ENCODE assay signal across 9 cellular contexts in the genomic region with DNA sequence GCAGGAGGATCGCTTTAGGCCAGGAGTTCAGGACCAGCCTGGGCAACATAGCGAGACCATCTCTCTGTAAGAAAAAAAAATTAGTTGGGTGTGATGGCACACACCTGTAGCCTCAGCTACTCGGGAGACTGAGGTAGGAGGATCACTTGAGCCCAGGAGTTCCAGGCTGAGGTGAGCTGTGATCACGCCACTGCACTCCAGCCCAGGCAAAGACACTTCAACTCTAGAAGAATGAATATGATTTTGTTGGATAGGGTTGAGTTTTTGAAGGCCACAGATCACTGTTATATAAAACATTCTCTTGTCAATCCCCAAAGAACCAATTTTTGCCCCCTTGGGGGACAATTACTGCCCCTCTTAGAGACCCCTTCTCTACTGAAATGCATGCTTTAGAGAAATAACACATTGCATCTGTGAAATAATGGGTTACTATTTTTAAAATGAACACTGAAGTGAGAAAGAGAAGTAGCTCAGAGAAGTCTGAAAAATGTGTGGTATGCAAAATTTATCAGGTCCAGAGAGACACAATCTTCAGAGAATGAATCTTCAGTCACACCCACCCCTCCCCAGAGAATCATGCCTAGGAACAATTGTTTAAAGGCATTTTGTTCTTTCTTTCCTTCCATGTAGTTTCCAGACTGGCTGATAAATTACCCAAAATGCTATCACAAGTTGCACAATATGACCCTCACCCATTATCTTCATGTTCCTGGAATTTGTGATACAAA. TPM values are rescaled to one million over a fixed set of nuclear protein-coding genes. Genes with fewer than 3 reads are reported as not detected.
A peak's percentile ranks its signal among the peaks of the same experiment; 100 is the strongest.
DNase-seq lines count a peak whose midpoint lies in the region; ATAC-seq, FAIRE-seq and TF ChIP-seq lines count a peak whose summit lies in the region.
"Had no signal": no experiment of that assay in that cellular context is flagged by ENCODE, and none has a peak within 500 bp of the region (broad histone marks: within the 10 kb centered on the region; RNA-seq: fewer than 3 reads in every experiment).

No MANE protein-coding gene starts in this region.

- intact Hi-C loops in CD8-positive, alpha-beta T cell (cut with DNase I, micrococcal nuclease), result no loop called here

- H3K9me3 Mint-ChIP-seq in CD8-positive, alpha-beta T cell, result peaks cover 5% of the 10 kb centered on the region
- peaks cover 12% of the 10 kb centered on the region for H3K9me3 Mint-ChIP-seq in chondrocyte (ENCODE audit: low read depth)

- H3K4me1 ChIP-seq in CD8-positive, alpha-beta T cell (ENCODE audit: insufficient read depth, low read length), result no peaks in the 10 kb centered on the region

- H3K27me3 ChIP-seq in CD8-positive, alpha-beta T cell (ENCODE audit: insufficient read depth, low read length), result no peaks in the 10 kb centered on the region

- POLR2A ChIA-PET in CD8-positive, alpha-beta T cell (lab: Charles Lee), result no interaction called here

- H3K27ac ChIP-seq in CD8-positive, alpha-beta T cell (ENCODE audit: low read depth, low read length), result no peak overlapping the region

- ATAC-seq in GM19025 (IDR thresholded peaks at IDR 0.05; ENCODE audit: low read depth, unreplicated experiment) (peak; percentile 85), HG02870 (IDR thresholded peaks at IDR 0.05; ENCODE audit: unreplicated experiment) (peak; percentile 81)
- ATAC-seq in CD8-positive, alpha-beta T cell, result no peak

- CTCF ChIA-PET in CD8-positive, alpha-beta T cell (lab: Charles Lee), result interaction anchor here (0.9 to 3.1 kb wide), 3 partner anchors 12 to 117 kb away, joined by 3 to 20 read pairs (median 4); a partner anchor contains a TSS

- peak; percentile 38 for DNase-seq in AG10803 (ENCODE audit: low read depth)
- peak; percentile 6 for DNase-seq in MV-4-11 (lab: John Stamatoyannopoulos, UW)
- no peak for DNase-seq in CD8-positive, alpha-beta T cell
- no peak for DNase-seq in chondrocyte (ENCODE audit: low spot score)
- DNase-seq in NCI-H1105 (lab: John Stamatoyannopoulos, UW), result no peak
- no peak for DNase-seq in frontal cortex (ENCODE audit: low spot score in 2 of 2)
- DNase-seq: NCI-H187 treated with DMSO at 0.1 percent for 48 hours had no signal

- H3K27me3 Mint-ChIP-seq in CD8-positive, alpha-beta T cell (ENCODE audit: low read depth), result no peaks in the 10 kb centered on the region
- H3K27me3 Mint-ChIP-seq in chondrocyte (ENCODE audit: low read depth), result no peaks in the 10 kb centered on the region

- H3K27ac Mint-ChIP-seq in CD8-positive, alpha-beta T cell, result no peak overlapping the region
- H3K27ac Mint-ChIP-seq in chondrocyte (ENCODE audit: unreplicated experiment), result no peak overlapping the region

- H3K4me3 Mint-ChIP-seq in CD8-positive, alpha-beta T cell, result no peak overlapping the region
- H3K4me3 Mint-ChIP-seq in chondrocyte (ENCODE audit: unreplicated experiment), result no peak overlapping the region

- no peaks in the 10 kb centered on the region for H3K4me1 Mint-ChIP-seq in CD8-positive, alpha-beta T cell (ENCODE audit: low read depth)
- H3K4me1 Mint-ChIP-seq in chondrocyte (ENCODE audit: low read depth), result peaks cover 8% of the 10 kb centered on the region

- FAIRE-seq in frontal cortex (lab: Jason Lieb, UNC), result no peak

- H3K36me3 ChIP-seq in CD8-positive, alpha-beta T cell (ENCODE audit: insufficient read depth, low read length), result no peaks in the 10 kb centered on the region

- no peaks in the 10 kb centered on the region for H3K9me3 ChIP-seq in CD8-positive, alpha-beta T cell (ENCODE audit: low read length)

- TF ChIP-seq CTCF in AG10803 (conservative IDR thresholded peaks at IDR 0.05; ENCODE audit: low read length) (no peak), chondrocyte (IDR thresholded peaks at IDR 0.05) (no peak)
- no peak for TF ChIP-seq CTCF in CD8-positive, alpha-beta T cell (IDR thresholded peaks at IDR 0.05)

- no peaks in the 10 kb centered on the region for H3K36me3 Mint-ChIP-seq in CD8-positive, alpha-beta T cell
- peaks cover 2% of the 10 kb centered on the region for H3K36me3 Mint-ChIP-seq in chondrocyte (ENCODE audit: low read depth)

- no peak overlapping the region for H3K4me3 ChIP-seq in AG10803 (ENCODE audit: low read length)
- H3K4me3 ChIP-seq in CD8-positive, alpha-beta T cell (ENCODE audit: low read depth, low read length), result no peak overlapping the region

RNA-seq across cellular contexts. Expression of a gene that starts 42.7 kb away (rescaled TPM):
- 1 to 10 TPM; 4.1 to 4.9 TPM for total RNA-seq in CD8-positive, alpha-beta T cell
- total RNA-seq in chondrocyte (16.8 to 19.7 TPM (median 19.7 TPM) in 3 replicates), frontal cortex (86.0 TPM)

RNA-seq across cellular contexts. Expression of a gene that starts 42.7 kb away (rescaled TPM):
- total RNA-seq in CD8-positive, alpha-beta T cell, result 10 to 100 TPM; 33.7 to 36.0 TPM
- total RNA-seq in chondrocyte (15.7 to 18.4 TPM (median 16.9 TPM) in 3 replicates), frontal cortex (33.0 TPM)

RNA-seq across cellular contexts. Expression of a gene that starts 52.3 kb away (rescaled TPM):
- total RNA-seq in CD8-positive, alpha-beta T cell, result 1 to 10 TPM; 4.4 to 5.9 TPM
- total RNA-seq in chondrocyte, result 12.2 to 13.5 TPM (median 13.3 TPM) in 3 replicates
- 67.7 TPM for total RNA-seq in frontal cortex

Comparison
In these comparisons a context has a peak if more than half of its experiments do, and no peak if none do; other contexts are left out.
1. DNase-seq: peak in AG10803 (single experiment) and MV-4-11 (single experiment); none in CD8-positive, alpha-beta T cell (0 of 7), chondrocyte (single experiment), NCI-H1105 (single experiment) and frontal cortex (0 of 2).